In genomic region chr11:119584193-119585037, GRCh38 we compare ENCODE assay signal across 8 cellular contexts.
A peak's percentile ranks its signal among the peaks of the same experiment; 100 is the strongest.
DNase-seq lines count a peak whose midpoint lies in the region; ATAC-seq and TF ChIP-seq lines count a peak whose summit lies in the region.

No MANE protein-coding gene starts in this region.

- H3K36me3 ChIP-seq in A673 (ENCODE audit: insufficient read depth, low read length, poor library complexity, severe bottlenecking) (no peaks in the 10 kb centered on the region), HAP-1 (replicated peaks) (no peaks in the 10 kb centered on the region), mammary epithelial cell (ENCODE audit: insufficient read depth, low read length) (no peaks in the 10 kb centered on the region), skeletal muscle tissue (ENCODE audit: control insufficient read depth in 3 of 3, insufficient read depth in 3 of 3, low read length in 3 of 3) (no peaks in the 10 kb centered on the region)

- peaks cover 23% of the 10 kb centered on the region for H3K4me1 ChIP-seq in A673 (ENCODE audit: insufficient read depth, low read length, poor library complexity, severe bottlenecking)
- H3K4me1 ChIP-seq in HAP-1 = peaks cover 11% of the 10 kb centered on the region
- peaks cover 14% of the 10 kb centered on the region for H3K4me1 ChIP-seq in mammary epithelial cell (ENCODE audit: insufficient read depth, low read length)
- H3K4me1 ChIP-seq in skeletal muscle tissue (ENCODE audit: control insufficient read depth in 3 of 3, insufficient read depth in 3 of 3, low read length in 3 of 3) = peaks cover 8 to 12% (median 11%) of the 10 kb centered on the region in 3 donors

- H2AFZ ChIP-seq in mammary epithelial cell (ENCODE audit: low read depth, low read length) = peak overlapping the region; percentile 84

- H3K9ac ChIP-seq in mammary epithelial cell (ENCODE audit: insufficient read depth, low read length) (peak overlapping the region; percentile 18), skeletal muscle tissue (ENCODE audit: low read depth in 1 of 3, low read length in 3 of 3) (peak overlapping the region; percentile 30 to 50 (median 38))

- TF ChIP-seq CTCF in A673 (conservative IDR thresholded peaks at IDR 0.05; ENCODE audit: low read depth, low read length) (no peak), mammary epithelial cell (conservative IDR thresholded peaks at IDR 0.05 in 1 of 2, IDR thresholded peaks at IDR 0.05 in 1 of 2; ENCODE audit: extremely low read depth in 1 of 2, insufficient read depth in 1 of 2, low read depth in 1 of 2, low read length in 2 of 2) (no peak)

- H3K27ac ChIP-seq in A673 (ENCODE audit: low read depth, low read length, poor library complexity, severe bottlenecking) (peak overlapping the region; percentile 86), mammary epithelial cell (ENCODE audit: insufficient read depth, low read depth, low read length) (no peak overlapping the region), skeletal muscle tissue (ENCODE audit: low read depth, low read length) (no peak overlapping the region)

- POLR2A ChIA-PET in A673 (lab: Charles Lee; ENCODE audit: low non-redundant PET) = interaction anchor here (0.6 kb wide), 1 partner anchor 769 kb away, joined by 3 read pairs; no protein-coding TSS in a partner anchor

- in situ Hi-C loops in HAP-1 (cut with MboI; ENCODE audit: low sequenced_read_pairs) = no loop called here
- in situ Hi-C loops in mammary epithelial cell (cut with MboI; ENCODE audit: low sequenced_read_pairs in 2 of 2) = no loop called here

- peak overlapping the region; percentile 95 for H3K4me2 ChIP-seq in mammary epithelial cell (ENCODE audit: insufficient read depth, low read depth, low read length)

- no peaks in the 10 kb centered on the region for H4K20me1 ChIP-seq in mammary epithelial cell (ENCODE audit: insufficient read depth, low read length)

- BruUV-seq in A673 (replicated peaks; lab: Mats Ljungman, UMichigan) (TSS peak; percentile 75), mammary epithelial cell (replicated peaks; lab: Mats Ljungman, UMichigan) (no TSS peak)

- H3K4me3 ChIP-seq in A673 (ENCODE audit: low read depth, low read length, poor library complexity, severe bottlenecking) (peak overlapping the region; percentile 58), HAP-1 (peak overlapping the region; percentile 30), mammary epithelial cell (replicated peaks in 1 of 3; ENCODE audit: insufficient read depth in 1 of 3, low read depth in 2 of 3, low read length in 3 of 3) (peak overlapping the region; percentile 34 to 37 (median 36)), skeletal muscle tissue (ENCODE audit: low read length in 3 of 3) (peak overlapping the region; percentile 52 to 60 (median 59))

- no peaks in the 10 kb centered on the region for H3K79me2 ChIP-seq in mammary epithelial cell (ENCODE audit: insufficient read depth, low read length)

- WGBS in mammary epithelial cell (ENCODE audit: low coverage, missing lambda C conversion rate) = 7% methylated on average over 27 of the region's 56 CpGs

- H3K27me3 ChIP-seq in A673 (replicated peaks; ENCODE audit: insufficient read depth, low read depth, low read length, poor library complexity) = no peaks in the 10 kb centered on the region
- H3K27me3 ChIP-seq in HAP-1 (ENCODE audit: low read depth) = no peaks in the 10 kb centered on the region
- H3K27me3 ChIP-seq in mammary epithelial cell (ENCODE audit: insufficient read depth, low read length) = no peaks in the 10 kb centered on the region
- peaks cover 12 to 28% (median 21%) of the 10 kb centered on the region in 3 donors for H3K27me3 ChIP-seq in skeletal muscle tissue (ENCODE audit: control insufficient read depth in 3 of 3, insufficient read depth in 3 of 3, low read length in 3 of 3)

- intact Hi-C loops in A673 (cut with micrococcal nuclease; ENCODE audit: unreplicated experiment) (no loop called here), mammary epithelial cell (cut with micrococcal nuclease) (no loop called here)

- DNase-seq in A673 (ENCODE audit: low spot score) = peak; percentile 99
- peak; percentile 72 to 86 for DNase-seq in HAP-1 (ENCODE audit: low spot score in 2 of 2)
- DNase-seq in NOMO-1 treated with DMSO at 0.1 percent for 48 hours (lab: John Stamatoyannopoulos, UW; ENCODE audit: unreplicated experiment) = peak; percentile 82
- DNase-seq in mammary epithelial cell = peak; percentile 61
- DNase-seq in iris pigment epithelial cell (ENCODE audit: low read depth) = peak; percentile 78

- H3K9me3 ChIP-seq in A673 (ENCODE audit: low read depth, low read length, poor library complexity, severe bottlenecking) (no peaks in the 10 kb centered on the region), HAP-1 (no peaks in the 10 kb centered on the region; the same call in 1 of the 2 replicates), mammary epithelial cell (replicated peaks; ENCODE audit: insufficient read depth, low read length) (peaks cover 2% of the 10 kb centered on the region), skeletal muscle tissue (ENCODE audit: control insufficient read depth in 3 of 3, low read length in 3 of 3) (no peaks in the 10 kb centered on the region)

- CTCF ChIA-PET in A673 (lab: Charles Lee) (interaction anchor here (0.6 to 1.0 kb wide), 2 partner anchors 207 to 211 kb away, joined by 3 to 4 read pairs; no protein-coding TSS in a partner anchor), mammary epithelial cell (lab: Charles Lee; ENCODE audit: low non-redundant PET) (interaction anchor here (0.6 kb wide), 1 partner anchor 93 kb away, joined by 16 read pairs; no protein-coding TSS in a partner anchor)

- ATAC-seq in GM19452 (IDR thresholded peaks at IDR 0.05; ENCODE audit: unreplicated experiment) (no peak), HG03378 (IDR thresholded peaks at IDR 0.05; ENCODE audit: unreplicated experiment) (no peak)

- dilution Hi-C loops in mammary epithelial cell (cut with HindIII; ENCODE audit: low sequenced_read_pairs) = no loop called here
